ENCODE assay signal across 7 cellular contexts in the genomic region with DNA sequence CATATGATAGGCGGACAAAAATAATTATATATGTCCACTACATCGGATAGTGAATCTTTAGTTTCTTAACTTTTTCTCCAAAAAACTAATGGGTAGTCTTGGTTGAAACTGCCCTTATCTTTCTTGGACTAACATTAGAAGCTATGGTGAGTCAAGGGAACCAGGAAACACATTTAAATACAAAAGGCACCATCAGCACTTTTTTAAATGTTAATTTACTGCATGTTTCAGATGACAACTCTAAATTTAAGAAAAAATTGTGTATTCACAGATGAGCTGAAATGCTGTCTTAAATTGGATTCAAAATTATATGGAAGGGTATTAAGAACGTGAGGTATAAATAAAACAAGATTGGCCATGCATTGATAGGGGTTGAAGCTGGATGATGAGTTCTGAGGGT.
"Had no signal": no experiment of that assay in that cellular context is flagged by ENCODE, and none has a peak within 500 bp of the region (broad histone marks: within the 10 kb centered on the region; RNA-seq: fewer than 3 reads in every experiment).

No MANE protein-coding gene starts in this region.

- H3K4me3 ChIP-seq: GM23338 had no signal

- H3K27ac ChIP-seq: HL-60 had no signal

- DNase-seq: H9, HCEC 1CT, Kasumi-1, KG1 had no signal

- H3K4me2 ChIP-seq: GM23338 had no signal

- H2AFZ ChIP-seq: GM23338 had no signal

- ATAC-seq: GM23338 had no signal

- FAIRE-seq: H54 had no signal
